In the genomic region with DNA sequence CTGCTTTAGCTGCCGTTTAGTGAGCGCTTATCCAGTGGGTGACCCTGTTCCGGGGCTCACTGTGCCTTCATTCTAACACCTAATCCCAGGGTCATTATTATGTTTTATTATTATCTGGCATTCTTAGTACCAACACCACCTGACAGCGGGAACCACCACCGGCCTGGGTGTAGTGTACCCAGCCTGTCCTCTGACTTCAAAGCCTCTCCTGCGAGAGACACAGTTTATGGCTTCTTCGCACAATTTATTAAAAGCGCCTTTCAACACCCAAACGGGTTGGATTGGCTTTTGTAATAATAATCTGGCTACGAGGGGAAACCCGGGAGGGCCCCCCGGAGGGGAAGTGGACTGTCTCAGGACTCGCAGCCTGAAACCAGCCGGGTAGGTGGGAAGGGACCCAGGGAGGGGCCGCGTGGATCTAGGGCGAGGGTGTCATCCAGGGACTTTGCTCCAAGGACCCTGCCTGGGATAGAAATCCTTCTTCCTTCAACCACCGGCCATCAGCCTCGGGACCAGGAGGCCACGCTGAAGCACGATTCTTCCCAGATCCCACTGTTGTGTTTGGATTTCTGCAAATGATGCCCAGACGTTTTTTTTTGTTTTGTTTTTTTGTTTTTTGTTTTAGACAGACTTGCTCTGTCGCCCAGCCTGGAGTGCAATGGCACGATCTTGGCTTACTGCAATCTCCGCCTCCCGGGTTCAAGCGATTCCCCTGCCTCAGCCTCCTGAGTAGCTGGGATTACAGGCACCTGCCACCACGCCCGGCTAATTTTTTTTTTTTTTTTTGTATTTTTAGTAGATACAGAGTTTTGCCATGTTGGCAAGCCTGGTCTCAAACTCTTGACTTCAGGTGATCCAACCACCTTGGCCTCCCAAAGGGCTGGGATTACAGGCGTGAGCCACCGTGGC, we compare ENCODE assay signal across 8 cellular contexts. TPM values are rescaled to one million over a fixed set of nuclear protein-coding genes. Genes with fewer than 3 reads are reported as not detected.
DNase-seq lines count a peak whose midpoint lies in the region; ATAC-seq and TF ChIP-seq lines count a peak whose summit lies in the region.

No MANE protein-coding gene starts in this region.

- no peaks in the 10 kb centered on the region for H3K36me3 ChIP-seq in parathyroid adenoma (ENCODE audit: control insufficient read depth, insufficient read depth, low read length)

- CTCF ChIA-PET in Calu3 (lab: Charles Lee), result no interaction called here

- no peak for TF ChIP-seq CTCF in Calu3 (IDR thresholded peaks at IDR 0.05; ENCODE audit: unreplicated experiment)
- TF ChIP-seq CTCF in parathyroid adenoma (IDR thresholded peaks at IDR 0.05), result no peak

- H3K27ac ChIP-seq in parathyroid adenoma, result peak overlapping the region; percentile 47

- no peaks in the 10 kb centered on the region for H3K9me3 Mint-ChIP-seq in Calu3 (ENCODE audit: low read depth, unreplicated experiment)
- no peaks in the 10 kb centered on the region for H3K9me3 Mint-ChIP-seq in effector memory CD8-positive, alpha-beta T cell

- no peaks in the 10 kb centered on the region for H3K27me3 ChIP-seq in parathyroid adenoma (ENCODE audit: control insufficient read depth, insufficient read depth, low read length)

- H2AFZ ChIP-seq in parathyroid adenoma, result peak overlapping the region; percentile 97

- peak overlapping the region; percentile 80 for H3K4me2 ChIP-seq in parathyroid adenoma (ENCODE audit: low read length)

- intact Hi-C loops in Calu3 (cut with micrococcal nuclease; ENCODE audit: unreplicated experiment), result no loop called here

- H3K9ac ChIP-seq in parathyroid adenoma, result no peak overlapping the region

- H3K4me1 ChIP-seq in parathyroid adenoma, result peaks cover 6% of the 10 kb centered on the region

- no peak for DNase-seq in Calu3
- peak; percentile 35 for DNase-seq in NOMO-1 treated with DMSO at 0.1 percent for 48 hours (lab: John Stamatoyannopoulos, UW; ENCODE audit: unreplicated experiment)
- DNase-seq in effector memory CD8-positive, alpha-beta T cell, result no peak
- DNase-seq in pons (ENCODE audit: low spot score), result no peak
- DNase-seq in stimulated activated CD4-positive, alpha-beta T cell treated with anti-CD3 and anti-CD28 coated beads, Interleukin-4, amount 100 ng/mL, for 1 hour, result no peak

- no peak for ATAC-seq in effector memory CD8-positive, alpha-beta T cell (replicated peaks)
- ATAC-seq in GM18861 (IDR thresholded peaks at IDR 0.05; ENCODE audit: unreplicated experiment) (no peak), GM18870 (IDR thresholded peaks at IDR 0.05; ENCODE audit: unreplicated experiment) (no peak)

- no peaks in the 10 kb centered on the region for H3K4me1 Mint-ChIP-seq in Calu3 (ENCODE audit: low read depth, unreplicated experiment)
- H3K4me1 Mint-ChIP-seq in effector memory CD8-positive, alpha-beta T cell (ENCODE audit: low read depth in 2 of 2), result peaks cover 19 to 22% of the 10 kb centered on the region in 2 donors

- no peaks in the 10 kb centered on the region for H3K9me3 ChIP-seq in parathyroid adenoma (ENCODE audit: control insufficient read depth, low read length)

- peaks cover 29% of the 10 kb centered on the region for H3K36me3 Mint-ChIP-seq in Calu3 (ENCODE audit: insufficient read depth, unreplicated experiment)
- peaks cover 28% of the 10 kb centered on the region for H3K36me3 Mint-ChIP-seq in effector memory CD8-positive, alpha-beta T cell (ENCODE audit: insufficient read depth)

- no peak overlapping the region for H3K27ac Mint-ChIP-seq in Calu3 (ENCODE audit: unreplicated experiment)
- peak overlapping the region; percentile 75 to 86 for H3K27ac Mint-ChIP-seq in effector memory CD8-positive, alpha-beta T cell

- no peak overlapping the region for H3K4me3 ChIP-seq in parathyroid adenoma (ENCODE audit: low read depth, low read length)

- peak overlapping the region; percentile 34 for H3K4me3 Mint-ChIP-seq in Calu3 (ENCODE audit: low read depth, unreplicated experiment)
- H3K4me3 Mint-ChIP-seq in effector memory CD8-positive, alpha-beta T cell, result peak overlapping the region; percentile 79 to 81

- no peaks in the 10 kb centered on the region for H3K27me3 Mint-ChIP-seq in Calu3 (ENCODE audit: unreplicated experiment)
- H3K27me3 Mint-ChIP-seq in effector memory CD8-positive, alpha-beta T cell, result no peaks in the 10 kb centered on the region

- no TSS peak for BruUV-seq in Calu3 (replicated peaks; lab: Mats Ljungman, UMichigan)

- H3K79me2 ChIP-seq in parathyroid adenoma, result peaks cover 17% of the 10 kb centered on the region

RNA-seq across cellular contexts. Expression of a gene that starts 1.6 kb away (rescaled TPM):
- total RNA-seq in Calu3 (2022), result 38.0 and 44.7 TPM in 2 replicates

RNA-seq across cellular contexts. Expression of a gene that starts 55.6 kb away (rescaled TPM):
- 113 and 114 TPM in 2 replicates for total RNA-seq in Calu3 (2022)
